Comparison of ENCODE assay signal across 14 cellular contexts in genomic region chr14:50086316-50086700, GRCh38. TPM values are rescaled to one million over a fixed set of nuclear protein-coding genes. Genes with fewer than 3 reads are reported as not detected.
DNase-seq lines count a peak whose midpoint lies in the region; ATAC-seq and TF ChIP-seq lines count a peak whose summit lies in the region.
"Had no signal": no experiment of that assay in that cellular context is flagged by ENCODE, and none has a peak within 500 bp of the region (broad histone marks: within the 10 kb centered on the region; RNA-seq: fewer than 3 reads in every experiment).

No MANE protein-coding gene starts in this region.

- H3K27me3 Mint-ChIP-seq in activated CD4-positive, alpha-beta T cell treated with anti-CD3 and anti-CD28 coated beads for 36 hours = no peaks in the 10 kb centered on the region
- no peaks in the 10 kb centered on the region for H3K27me3 Mint-ChIP-seq in IgD-negative memory B cell
- H3K27me3 Mint-ChIP-seq in activated T-helper 2 cell treated with anti-CD3 and anti-CD28 coated beads, Interferon-gamma antibody, Interleukin-2, Interleukin-4, amounts not matched to agents 10 μg/mL and 5 μg/mL and 100 μg/mL, durations not matched to agents 14 hours and 24 hours and 36 hours (ENCODE audit: low read depth) = no peaks in the 10 kb centered on the region
- no peaks in the 10 kb centered on the region for H3K27me3 Mint-ChIP-seq in natural killer cell treated with Interleukin-12 subunit alpha and Interleukin-12 subunit beta and Interleukin-15 and Interleukin-18, amount 100 ng/mL, for 72 hours

- peaks cover 5% of the 10 kb centered on the region for H3K36me3 Mint-ChIP-seq in activated CD4-positive, alpha-beta T cell treated with anti-CD3 and anti-CD28 coated beads for 36 hours (ENCODE audit: low read depth)
- peaks cover 7% of the 10 kb centered on the region for H3K36me3 Mint-ChIP-seq in IgD-negative memory B cell
- H3K36me3 Mint-ChIP-seq in activated T-helper 2 cell treated with anti-CD3 and anti-CD28 coated beads, Interferon-gamma antibody, Interleukin-2, Interleukin-4, amounts not matched to agents 10 μg/mL and 5 μg/mL and 100 μg/mL, durations not matched to agents 14 hours and 24 hours and 36 hours (ENCODE audit: low read depth) = peaks cover 19% of the 10 kb centered on the region
- H3K36me3 Mint-ChIP-seq in natural killer cell treated with Interleukin-12 subunit alpha and Interleukin-12 subunit beta and Interleukin-15 and Interleukin-18, amount 100 ng/mL, for 72 hours = peaks cover 4% of the 10 kb centered on the region

- no peak overlapping the region for H3K4me3 ChIP-seq in lower lobe of right lung
- H3K4me3 ChIP-seq: SJCRH30 had no signal

- CTCF ChIA-PET in activated CD4-positive, alpha-beta T cell treated with anti-CD3 and anti-CD28 coated beads for 36 hours (lab: Charles Lee) = interaction anchor here (0.7 to 2.2 kb wide), 9 partner anchors 10 to 234 kb away, joined by 3 to 13 read pairs (median 4); partner anchors contain the start of gene NEMF

- H3K4me1 ChIP-seq in lower lobe of right lung = peaks cover 11% of the 10 kb centered on the region
- H3K4me1 ChIP-seq: SJCRH30 had no signal

- H3K27ac Mint-ChIP-seq in activated CD4-positive, alpha-beta T cell treated with anti-CD3 and anti-CD28 coated beads for 36 hours = peak overlapping the region; percentile 94
- H3K27ac Mint-ChIP-seq in IgD-negative memory B cell = peak overlapping the region; percentile 94 to 99 (median 98)
- peak overlapping the region; percentile 91 for H3K27ac Mint-ChIP-seq in activated T-helper 2 cell treated with anti-CD3 and anti-CD28 coated beads, Interferon-gamma antibody, Interleukin-2, Interleukin-4, amounts not matched to agents 10 μg/mL and 5 μg/mL and 100 μg/mL, durations not matched to agents 14 hours and 24 hours and 36 hours
- H3K27ac Mint-ChIP-seq in natural killer cell treated with Interleukin-12 subunit alpha and Interleukin-12 subunit beta and Interleukin-15 and Interleukin-18, amount 100 ng/mL, for 72 hours = peak overlapping the region; percentile 88 to 93

- H3K36me3 ChIP-seq in lower lobe of right lung = no peaks in the 10 kb centered on the region
- H3K36me3 ChIP-seq: SJCRH30 had no signal

- H3K9me3 Mint-ChIP-seq in activated CD4-positive, alpha-beta T cell treated with anti-CD3 and anti-CD28 coated beads for 36 hours (ENCODE audit: low read depth) = no peaks in the 10 kb centered on the region
- peaks cover 0 to 3% (median 0%) of the 10 kb centered on the region in 3 donors for H3K9me3 Mint-ChIP-seq in IgD-negative memory B cell
- H3K9me3 Mint-ChIP-seq in activated T-helper 2 cell treated with anti-CD3 and anti-CD28 coated beads, Interferon-gamma antibody, Interleukin-2, Interleukin-4, amounts not matched to agents 10 μg/mL and 5 μg/mL and 100 μg/mL, durations not matched to agents 14 hours and 24 hours and 36 hours = no peaks in the 10 kb centered on the region
- no peaks in the 10 kb centered on the region for H3K9me3 Mint-ChIP-seq in natural killer cell treated with Interleukin-12 subunit alpha and Interleukin-12 subunit beta and Interleukin-15 and Interleukin-18, amount 100 ng/mL, for 72 hours

- peak overlapping the region; percentile 45 for H3K4me3 Mint-ChIP-seq in activated CD4-positive, alpha-beta T cell treated with anti-CD3 and anti-CD28 coated beads for 36 hours
- H3K4me3 Mint-ChIP-seq in IgD-negative memory B cell = peak overlapping the region; percentile 41 to 86 (median 79)
- peak overlapping the region; percentile 6 for H3K4me3 Mint-ChIP-seq in activated T-helper 2 cell treated with anti-CD3 and anti-CD28 coated beads, Interferon-gamma antibody, Interleukin-2, Interleukin-4, amounts not matched to agents 10 μg/mL and 5 μg/mL and 100 μg/mL, durations not matched to agents 14 hours and 24 hours and 36 hours (ENCODE audit: low read depth)
- H3K4me3 Mint-ChIP-seq in natural killer cell treated with Interleukin-12 subunit alpha and Interleukin-12 subunit beta and Interleukin-15 and Interleukin-18, amount 100 ng/mL, for 72 hours = peak overlapping the region; percentile 54

- H3K27ac ChIP-seq in lower lobe of right lung = no peak overlapping the region
- H3K27ac ChIP-seq: SJCRH30 had no signal

- POLR2A ChIA-PET in activated CD4-positive, alpha-beta T cell treated with anti-CD3 and anti-CD28 coated beads for 36 hours (lab: Charles Lee) = interaction anchor here (0.9 to 1.7 kb wide), 8 partner anchors 24 to 234 kb away, joined by 3 to 25 read pairs (median 6); partner anchors contain the start of gene NEMF

- TF ChIP-seq CTCF in lower lobe of right lung (IDR thresholded peaks at IDR 0.05) = no peak

- H3K27me3 ChIP-seq in lower lobe of right lung (ENCODE audit: low read depth) = no peaks in the 10 kb centered on the region
- H3K27me3 ChIP-seq: SJCRH30 had no signal

- no peak for ATAC-seq in activated CD4-positive, alpha-beta T cell treated with anti-CD3 and anti-CD28 coated beads for 36 hours
- no peak for ATAC-seq in natural killer cell treated with Interleukin-12 subunit alpha and Interleukin-12 subunit beta and Interleukin-15 and Interleukin-18, amount 100 ng/mL, for 72 hours
- ATAC-seq in lower lobe of right lung (no peak), left cardiac atrium (no peak)
- ATAC-seq: esophagus mucosa had no signal

- intact Hi-C loops in activated CD4-positive, alpha-beta T cell treated with anti-CD3 and anti-CD28 coated beads for 36 hours (cut with DNase I, micrococcal nuclease) = loop anchor here in 1 of 2 experiments (1.0 kb wide), 1 partner anchor 10 kb away; no protein-coding TSS in a partner anchor
- intact Hi-C loops in activated T-helper 2 cell treated with anti-CD3 and anti-CD28 coated beads, Interferon-gamma antibody, Interleukin-2, Interleukin-4, amounts not matched to agents 10 μg/mL and 5 μg/mL and 100 μg/mL, durations not matched to agents 14 hours and 24 hours and 36 hours (cut with micrococcal nuclease) = no loop called here
- intact Hi-C loops in lower lobe of right lung (cut with DNase I) (no loop called here), left cardiac atrium (cut with DNase I) (no loop called here)

- peaks cover 93% of the 10 kb centered on the region for H3K4me1 Mint-ChIP-seq in activated CD4-positive, alpha-beta T cell treated with anti-CD3 and anti-CD28 coated beads for 36 hours
- peaks cover 48 to 72% (median 59%) of the 10 kb centered on the region in 3 donors for H3K4me1 Mint-ChIP-seq in IgD-negative memory B cell
- H3K4me1 Mint-ChIP-seq in activated T-helper 2 cell treated with anti-CD3 and anti-CD28 coated beads, Interferon-gamma antibody, Interleukin-2, Interleukin-4, amounts not matched to agents 10 μg/mL and 5 μg/mL and 100 μg/mL, durations not matched to agents 14 hours and 24 hours and 36 hours (ENCODE audit: low read depth) = peaks cover 82% of the 10 kb centered on the region
- peaks cover 63 to 84% of the 10 kb centered on the region in 2 donors for H3K4me1 Mint-ChIP-seq in natural killer cell treated with Interleukin-12 subunit alpha and Interleukin-12 subunit beta and Interleukin-15 and Interleukin-18, amount 100 ng/mL, for 72 hours (ENCODE audit: low read depth in 2 of 2)

- H3K9me3 ChIP-seq in lower lobe of right lung = no peaks in the 10 kb centered on the region
- H3K9me3 ChIP-seq: SJCRH30 had no signal

- DNase-seq in activated CD4-positive, alpha-beta T cell treated with anti-CD3 and anti-CD28 coated beads for 36 hours = no peak
- DNase-seq in activated CD4-positive, alpha-beta T cell treated with anti-CD3 and anti-CD28 coated beads, Interleukin-2, amount 50 U/mL, for 4 hours = no peak
- no peak for DNase-seq in activated T-helper 2 cell treated with anti-CD3 and anti-CD28 coated beads, Interferon-gamma antibody, Interleukin-2, Interleukin-4, amounts not matched to agents 10 μg/mL and 5 μg/mL and 100 μg/mL, durations not matched to agents 14 hours and 24 hours and 36 hours (ENCODE audit: low spot score)
- DNase-seq in natural killer cell treated with Interleukin-12 subunit alpha and Interleukin-12 subunit beta and Interleukin-15 and Interleukin-18, amount 100 ng/mL, for 72 hours (ENCODE audit: low spot score) = no peak
- DNase-seq in lower lobe of right lung = no peak
- DNase-seq in left cardiac atrium = no peak
- no peak for DNase-seq in ecto neural progenitor cell (ENCODE audit: low spot score)
- DNase-seq: COR-L47, cortex of kidney, KBM-7, NCI-H146, SJCRH30 had no signal

RNA-seq across cellular contexts. Expression of gene VCPKMT, which starts 30.1 kb away (rescaled TPM):
- total RNA-seq in activated CD4-positive, alpha-beta T cell treated with anti-CD3 and anti-CD28 coated beads for 36 hours = 10 to 100 TPM in 1 of 2 experiments, 1 to 10 TPM in 1; 6.6 to 10.4 TPM
- 14.0 TPM for polyA plus RNA-seq in IgD-negative memory B cell
- total RNA-seq in activated T-helper 2 cell treated with anti-CD3 and anti-CD28 coated beads, Interferon-gamma antibody, Interleukin-2, Interleukin-4, amounts not matched to agents 10 μg/mL and 5 μg/mL and 100 μg/mL, durations not matched to agents 14 hours and 24 hours and 36 hours = 9.7 and 10.1 TPM in 2 replicates
- 10 to 100 TPM; 14.0 to 24.6 TPM for total RNA-seq in natural killer cell treated with Interleukin-12 subunit alpha and Interleukin-12 subunit beta and Interleukin-15 and Interleukin-18, amount 100 ng/mL, for 72 hours
- total RNA-seq in lower lobe of right lung = 8.0 TPM
- total RNA-seq in left cardiac atrium = 1 to 10 TPM; 3.1 to 5.0 TPM

Comparison
In these comparisons a context has a peak if more than half of its experiments do, and no peak if none do; other contexts are left out.
1. H3K4me3 Mint-ChIP-seq: peak in every context shown above with its lines; median percentile 79 in IgD-negative memory B cell; 54 in natural killer cell treated with Interleukin-12 subunit alpha and Interleukin-12 subunit beta and Interleukin-15 and Interleukin-18, amount 100 ng/mL, for 72 hours; 45 in activated CD4-positive, alpha-beta T cell treated with anti-CD3 and anti-CD28 coated beads for 36 hours; 6 in activated T-helper 2 cell treated with anti-CD3 and anti-CD28 coated beads, Interferon-gamma antibody, Interleukin-2, Interleukin-4, amounts not matched to agents 10 μg/mL and 5 μg/mL and 100 μg/mL, durations not matched to agents 14 hours and 24 hours and 36 hours.